14 cellular contexts compared by ENCODE assay signal in the genomic region with DNA sequence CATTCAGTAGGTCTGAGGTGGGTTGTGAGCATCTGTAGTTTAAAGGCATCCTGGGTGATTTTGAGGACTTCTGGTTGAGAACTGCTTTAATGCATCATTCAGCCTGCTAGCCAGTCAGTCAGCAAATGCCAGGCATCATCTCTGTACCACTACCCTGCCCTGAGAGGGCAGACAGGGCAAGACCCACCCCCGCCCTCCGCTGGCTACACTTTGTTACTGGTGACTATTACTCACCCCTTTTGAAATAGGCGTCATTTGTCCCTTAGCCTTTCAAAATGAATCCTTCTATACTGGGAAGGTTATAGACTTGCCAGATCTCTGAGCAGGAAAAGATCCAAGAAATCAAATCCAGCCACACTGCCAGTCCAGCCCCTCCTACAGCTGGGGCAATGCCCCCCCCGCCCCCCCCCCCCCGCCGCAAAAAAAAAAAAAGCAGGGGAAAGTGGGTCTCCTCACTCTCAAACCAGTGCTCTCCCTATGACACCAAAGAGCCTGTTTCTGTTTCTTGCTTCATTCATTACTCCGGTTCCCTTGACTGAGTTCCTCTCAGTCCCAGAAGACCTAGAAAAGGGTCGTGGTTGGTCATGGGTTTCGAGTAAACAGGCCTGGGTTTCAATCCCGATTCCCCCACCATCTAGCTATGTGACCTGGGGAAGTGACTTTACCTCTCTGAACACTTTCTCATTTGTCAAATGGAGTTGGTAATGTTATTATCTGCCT. TPM values are rescaled to one million over a fixed set of nuclear protein-coding genes. Genes with fewer than 3 reads are reported as not detected.
A peak's percentile ranks its signal among the peaks of the same experiment; 100 is the strongest.
DNase-seq lines count a peak whose midpoint lies in the region; ATAC-seq and TF ChIP-seq lines count a peak whose summit lies in the region.
"Had no signal": no experiment of that assay in that cellular context is flagged by ENCODE, and none has a peak within 500 bp of the region (broad histone marks: within the 10 kb centered on the region; RNA-seq: fewer than 3 reads in every experiment).

No MANE protein-coding gene starts in this region.

- H3K27ac ChIP-seq in gastroesophageal sphincter: peak overlapping the region in 3 of 4 donors; percentile 46 to 65 (median 65)
- peak overlapping the region; percentile 34 for H3K27ac ChIP-seq in upper lobe of right lung
- H3K27ac ChIP-seq: SJSA1 had no signal

- H3K36me3 ChIP-seq in gastroesophageal sphincter (peaks cover 0 to 44% of the 10 kb centered on the region in 2 donors), upper lobe of right lung (peaks cover 40% of the 10 kb centered on the region)

- no peak for TF ChIP-seq POLR2A in gastroesophageal sphincter (IDR thresholded peaks at IDR 0.05)

- H3K27me3 ChIP-seq in gastroesophageal sphincter (no peaks in the 10 kb centered on the region), upper lobe of right lung (no peaks in the 10 kb centered on the region)
- H3K27me3 ChIP-seq: SJSA1 had no signal

- intact Hi-C loops in upper lobe of right lung (cut with DNase I): no loop called here

- H3K4me1 ChIP-seq in gastroesophageal sphincter (peaks cover 0 to 89% (median 31%) of the 10 kb centered on the region in 3 donors), upper lobe of right lung (peaks cover 59% of the 10 kb centered on the region)

- ATAC-seq in gastroesophageal sphincter: no peak
- no peak for ATAC-seq in upper lobe of right lung
- ATAC-seq in HG02885 (IDR thresholded peaks at IDR 0.05; ENCODE audit: poor library complexity, unreplicated experiment): no peak

- no peaks in the 10 kb centered on the region for H3K9me3 ChIP-seq in gastroesophageal sphincter
- no peaks in the 10 kb centered on the region for H3K9me3 ChIP-seq in upper lobe of right lung
- H3K9me3 ChIP-seq: SJSA1 had no signal

- no peak for TF ChIP-seq EP300 in gastroesophageal sphincter (IDR thresholded peaks at IDR 0.05)

- H3K4me3 ChIP-seq in gastroesophageal sphincter (no peak overlapping the region), upper lobe of right lung (no peak overlapping the region)
- H3K4me3 ChIP-seq: SJSA1 had no signal

- WGBS in gastroesophageal sphincter (ENCODE audit: low coverage in 1 of 2), 2 donors: 77% methylated on average over 3 to 7 of the region's 10 CpGs

- peak; percentile 62 for DNase-seq in stimulated activated CD4-positive, alpha-beta T cell treated with anti-CD3 and anti-CD28 coated beads, Interleukin-15, amount 100 ng/mL, for 24 hours
- no peak for DNase-seq in stimulated activated CD4-positive, alpha-beta T cell treated with anti-CD3 and anti-CD28 coated beads, Interleukin-4, amount 100 ng/mL, for 24 hours
- DNase-seq in RPMI7951 (ENCODE audit: low read depth) (peak; percentile 20), upper lobe of right lung (no peak), DMS153 treated with DMSO at 0.1 percent for 48 hours (lab: John Stamatoyannopoulos, UW; ENCODE audit: unreplicated experiment) (no peak), KG1 (lab: John Stamatoyannopoulos, UW) (no peak)
- DNase-seq: activated CD8-positive, alpha-beta memory T cell treated with anti-CD3 and anti-CD28 coated beads for 24 hours; CD4-positive, alpha-beta memory T cell; central memory CD4-positive, alpha-beta T cell; head of caudate nucleus; NCI-H2171 had no signal

- TF ChIP-seq CTCF in gastroesophageal sphincter (IDR thresholded peaks at IDR 0.05) (no peak), upper lobe of right lung (IDR thresholded peaks at IDR 0.05) (no peak)

RNA-seq across cellular contexts. Expression of a gene that starts 4.4 kb away (rescaled TPM):
- total RNA-seq in RPMI7951 (2014; rRNA removed; shearing (Covaris generic)): 41.3 and 43.5 TPM in 2 replicates
- 10 to 100 TPM; 33.5 to 82.8 (median 39.4) TPM for total RNA-seq in gastroesophageal sphincter
- 95.9 TPM for total RNA-seq in upper lobe of right lung

RNA-seq across cellular contexts. Expression of a gene that starts 15.3 kb away (rescaled TPM):
- 54.4 and 56.4 TPM in 2 replicates for total RNA-seq in RPMI7951 (2014; rRNA removed; shearing (Covaris generic))
- total RNA-seq in gastroesophageal sphincter (100 to 1,000 TPM in 2 of 4 donors, 10 to 100 TPM in 2; 83.2 to 128 (median 101) TPM), upper lobe of right lung (46.0 TPM)

RNA-seq across cellular contexts. Expression of a gene that starts 54.9 kb away (rescaled TPM):
- total RNA-seq in RPMI7951 (2014; rRNA removed; shearing (Covaris generic)): 8.7 and 10.0 TPM in 2 replicates
- total RNA-seq in gastroesophageal sphincter (1 to 10 TPM in 1 of 4 donors, under 1 TPM in 1, not detected in 2; 0.52 to 1.1 TPM), upper lobe of right lung (not detected)
- total RNA-seq: CD4-positive, alpha-beta memory T cell had no signal

Comparison
In these comparisons a context has a peak if more than half of its experiments do, and no peak if none do; other contexts are left out.
1. DNase-seq: peak in stimulated activated CD4-positive, alpha-beta T cell treated with anti-CD3 and anti-CD28 coated beads, Interleukin-15, amount 100 ng/mL, for 24 hours (single experiment) and RPMI7951 (single experiment); none in stimulated activated CD4-positive, alpha-beta T cell treated with anti-CD3 and anti-CD28 coated beads, Interleukin-4, amount 100 ng/mL, for 24 hours (single experiment), upper lobe of right lung (single experiment), DMS153 treated with DMSO at 0.1 percent for 48 hours (single experiment) and KG1 (single experiment).